In the genomic region with DNA sequence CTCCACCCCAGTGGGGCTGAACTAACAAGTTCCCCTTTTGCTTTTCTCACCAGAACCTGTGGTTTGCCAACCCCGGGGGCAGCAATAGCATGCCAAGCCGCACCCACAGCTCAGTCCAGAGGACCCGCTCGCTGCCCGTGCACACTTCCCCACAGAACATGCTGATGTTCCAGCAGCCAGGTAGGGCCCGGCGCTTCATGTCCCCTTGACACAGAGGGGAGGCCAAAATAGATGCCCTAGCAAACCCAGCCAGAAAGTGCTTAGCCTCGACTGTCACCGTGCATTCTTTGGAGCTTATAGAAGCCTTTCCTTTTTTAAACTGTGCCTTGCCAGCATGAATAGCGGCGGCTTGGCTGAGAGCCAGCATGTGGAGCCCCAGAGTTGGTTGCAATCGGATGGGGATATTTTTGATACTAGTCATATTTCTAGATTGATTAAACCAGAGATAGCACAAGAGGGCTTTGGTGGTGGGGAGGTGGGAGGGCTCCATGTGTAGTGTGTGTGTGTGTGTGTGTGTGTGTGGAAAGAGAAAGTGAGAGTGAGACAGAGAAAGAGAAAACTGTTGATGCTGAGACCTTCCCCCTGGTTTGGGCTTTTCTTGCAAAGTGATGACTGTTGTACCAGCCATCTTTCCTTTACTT, we compare ENCODE assay signal across 8 cellular contexts.
DNase-seq lines count a peak whose midpoint lies in the region; ATAC-seq and TF ChIP-seq lines count a peak whose summit lies in the region.

No MANE protein-coding gene starts in this region.

- H3K27me3 Mint-ChIP-seq in WTC11 (ENCODE audit: low read depth) = no peaks in the 10 kb centered on the region

- H3K4me1 Mint-ChIP-seq in WTC11 = peaks cover 21% of the 10 kb centered on the region

- WGBS in gastroesophageal sphincter (ENCODE audit: low coverage in 1 of 2), 2 donors = 0 to 7% methylated on average over 1 to 3 of the region's 12 CpGs

- no peak overlapping the region for H3K27ac Mint-ChIP-seq in WTC11

- H3K36me3 ChIP-seq in gastroesophageal sphincter = peaks cover 0 to 64% of the 10 kb centered on the region in 2 donors

- H3K4me1 ChIP-seq in gastroesophageal sphincter = peaks cover 0 to 53% (median 23%) of the 10 kb centered on the region in 3 donors

- no peaks in the 10 kb centered on the region for H3K27me3 ChIP-seq in gastroesophageal sphincter

- H3K9me3 Mint-ChIP-seq in WTC11 = no peaks in the 10 kb centered on the region

- TF ChIP-seq CTCF in GM10266 (IDR thresholded peaks at IDR 0.05; ENCODE audit: control insufficient read depth, insufficient read depth, low read depth, missing control alignments) = no peak
- no peak for TF ChIP-seq CTCF in fibroblast of villous mesenchyme (IDR thresholded peaks at IDR 0.05; ENCODE audit: insufficient read depth, low read depth, low read length)
- TF ChIP-seq CTCF in WTC11 (IDR thresholded peaks at IDR 0.05) = no peak
- TF ChIP-seq CTCF in gastroesophageal sphincter (IDR thresholded peaks at IDR 0.05) = no peak

- TF ChIP-seq POLR2A in gastroesophageal sphincter (IDR thresholded peaks at IDR 0.05) = no peak

- H3K4me3 ChIP-seq in fibroblast of villous mesenchyme (ENCODE audit: low read depth, low read length) (no peak overlapping the region), gastroesophageal sphincter (no peak overlapping the region)

- H3K9me3 ChIP-seq in gastroesophageal sphincter = no peaks in the 10 kb centered on the region

- no peak for ATAC-seq in WTC11
- ATAC-seq in gastroesophageal sphincter = no peak

- H3K27ac ChIP-seq in gastroesophageal sphincter = peak overlapping the region in 2 of 4 donors; percentile 61 to 64

- peak; percentile 42 for DNase-seq in GM10266 (ENCODE audit: extremely low spot score)
- DNase-seq in MV-4-11 (lab: John Stamatoyannopoulos, UW) = peak; percentile 79
- DNase-seq in activated CD8-positive, alpha-beta memory T cell treated with anti-CD3 and anti-CD28 coated beads for 48 hours (ENCODE audit: low read depth in 2 of 3, low spot score in 2 of 3) = peak; percentile 45 to 71 (median 65)
- DNase-seq in fibroblast of villous mesenchyme (ENCODE audit: low read depth) = peak; percentile 7
- peak; percentile 76 to 79 for DNase-seq in stimulated activated CD4-positive, alpha-beta T cell treated with anti-CD3 and anti-CD28 coated beads, Interleukin-15, amount 100 ng/mL, for 48 hours (ENCODE audit: low read depth in 2 of 2)
- DNase-seq in HuH-7.5 (ENCODE audit: low spot score) = no peak
- no peak for DNase-seq in WTC11 (ENCODE audit: low spot score)

- TF ChIP-seq EP300 in gastroesophageal sphincter (IDR thresholded peaks at IDR 0.05) = no peak

- POLR2A ChIA-PET in WTC11 (lab: Charles Lee) = no interaction called here

- CTCF ChIA-PET in WTC11 (lab: Charles Lee) = interaction anchor here (1.6 to 6.8 kb wide), 2 partner anchors 29 to 210 kb away, joined by 7 to 138 read pairs; a partner anchor contains a TSS

- no peaks in the 10 kb centered on the region for H3K36me3 Mint-ChIP-seq in WTC11

- H3K4me3 Mint-ChIP-seq in WTC11 = no peak overlapping the region

TF ChIP-seq in WTC11, 78 proteins besides CTCF, POLR2A, EP300 and RAD21:
- no peak for TF ChIP-seq GABPB1 (CRISPR knock-in tag; IDR thresholded peaks at IDR 0.05)
- TF ChIP-seq, protein P1, sequence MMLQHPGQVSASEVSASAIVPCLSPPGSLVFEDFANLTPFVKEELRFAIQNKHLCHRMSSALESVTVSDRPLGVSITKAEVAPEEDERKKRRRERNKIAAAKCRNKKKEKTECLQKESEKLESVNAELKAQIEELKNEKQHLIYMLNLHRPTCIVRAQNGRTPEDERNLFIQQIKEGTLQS (CRISPR knock-in tag; conservative IDR thresholded peaks at IDR 0.05) = no peak
- no peak for TF ChIP-seq MXD4 (CRISPR knock-in tag; IDR thresholded peaks at IDR 0.05; ENCODE audit: borderline replicate concordance)
- TF ChIP-seq NR2C2 (CRISPR knock-in tag; IDR thresholded peaks at IDR 0.05) = no peak
- TF ChIP-seq, protein P2, sequence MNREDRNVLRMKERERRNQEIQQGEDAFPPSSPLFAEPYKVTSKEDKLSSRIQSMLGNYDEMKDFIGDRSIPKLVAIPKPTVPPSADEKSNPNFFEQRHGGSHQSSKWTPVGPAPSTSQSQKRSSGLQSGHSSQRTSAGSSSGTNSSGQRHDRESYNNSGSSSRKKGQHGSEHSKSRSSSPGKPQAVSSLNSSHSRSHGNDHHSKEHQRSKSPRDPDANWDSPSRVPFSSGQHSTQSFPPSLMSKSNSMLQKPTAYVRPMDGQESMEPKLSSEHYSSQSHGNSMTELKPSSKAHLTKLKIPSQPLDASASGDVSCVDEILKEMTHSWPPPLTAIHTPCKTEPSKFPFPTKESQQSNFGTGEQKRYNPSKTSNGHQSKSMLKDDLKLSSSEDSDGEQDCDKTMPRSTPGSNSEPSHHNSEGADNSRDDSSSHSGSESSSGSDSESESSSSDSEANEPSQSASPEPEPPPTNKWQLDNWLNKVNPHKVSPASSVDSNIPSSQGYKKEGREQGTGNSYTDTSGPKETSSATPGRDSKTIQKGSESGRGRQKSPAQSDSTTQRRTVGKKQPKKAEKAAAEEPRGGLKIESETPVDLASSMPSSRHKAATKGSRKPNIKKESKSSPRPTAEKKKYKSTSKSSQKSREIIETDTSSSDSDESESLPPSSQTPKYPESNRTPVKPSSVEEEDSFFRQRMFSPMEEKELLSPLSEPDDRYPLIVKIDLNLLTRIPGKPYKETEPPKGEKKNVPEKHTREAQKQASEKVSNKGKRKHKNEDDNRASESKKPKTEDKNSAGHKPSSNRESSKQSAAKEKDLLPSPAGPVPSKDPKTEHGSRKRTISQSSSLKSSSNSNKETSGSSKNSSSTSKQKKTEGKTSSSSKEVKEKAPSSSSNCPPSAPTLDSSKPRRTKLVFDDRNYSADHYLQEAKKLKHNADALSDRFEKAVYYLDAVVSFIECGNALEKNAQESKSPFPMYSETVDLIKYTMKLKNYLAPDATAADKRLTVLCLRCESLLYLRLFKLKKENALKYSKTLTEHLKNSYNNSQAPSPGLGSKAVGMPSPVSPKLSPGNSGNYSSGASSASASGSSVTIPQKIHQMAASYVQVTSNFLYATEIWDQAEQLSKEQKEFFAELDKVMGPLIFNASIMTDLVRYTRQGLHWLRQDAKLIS (CRISPR knock-in tag; IDR thresholded peaks at IDR 0.05; ENCODE audit: borderline replicate concordance) = no peak
- TF ChIP-seq, protein P3, sequence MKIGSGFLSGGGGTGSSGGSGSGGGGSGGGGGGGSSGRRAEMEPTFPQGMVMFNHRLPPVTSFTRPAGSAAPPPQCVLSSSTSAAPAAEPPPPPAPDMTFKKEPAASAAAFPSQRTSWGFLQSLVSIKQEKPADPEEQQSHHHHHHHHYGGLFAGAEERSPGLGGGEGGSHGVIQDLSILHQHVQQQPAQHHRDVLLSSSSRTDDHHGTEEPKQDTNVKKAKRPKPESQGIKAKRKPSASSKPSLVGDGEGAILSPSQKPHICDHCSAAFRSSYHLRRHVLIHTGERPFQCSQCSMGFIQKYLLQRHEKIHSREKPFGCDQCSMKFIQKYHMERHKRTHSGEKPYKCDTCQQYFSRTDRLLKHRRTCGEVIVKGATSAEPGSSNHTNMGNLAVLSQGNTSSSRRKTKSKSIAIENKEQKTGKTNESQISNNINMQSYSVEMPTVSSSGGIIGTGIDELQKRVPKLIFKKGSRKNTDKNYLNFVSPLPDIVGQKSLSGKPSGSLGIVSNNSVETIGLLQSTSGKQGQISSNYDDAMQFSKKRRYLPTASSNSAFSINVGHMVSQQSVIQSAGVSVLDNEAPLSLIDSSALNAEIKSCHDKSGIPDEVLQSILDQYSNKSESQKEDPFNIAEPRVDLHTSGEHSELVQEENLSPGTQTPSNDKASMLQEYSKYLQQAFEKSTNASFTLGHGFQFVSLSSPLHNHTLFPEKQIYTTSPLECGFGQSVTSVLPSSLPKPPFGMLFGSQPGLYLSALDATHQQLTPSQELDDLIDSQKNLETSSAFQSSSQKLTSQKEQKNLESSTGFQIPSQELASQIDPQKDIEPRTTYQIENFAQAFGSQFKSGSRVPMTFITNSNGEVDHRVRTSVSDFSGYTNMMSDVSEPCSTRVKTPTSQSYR (CRISPR knock-in tag; IDR thresholded peaks at IDR 0.05) = no peak
- no peak for TF ChIP-seq ZNF423 (CRISPR knock-in tag; IDR thresholded peaks at IDR 0.05)
- no peak for TF ChIP-seq CBFB (CRISPR knock-in tag; IDR thresholded peaks at IDR 0.05; ENCODE audit: low read depth)
- no peak for TF ChIP-seq ZNF671 (CRISPR knock-in tag; IDR thresholded peaks at IDR 0.05)
- TF ChIP-seq RORB (CRISPR knock-in tag; IDR thresholded peaks at IDR 0.05) = no peak
- TF ChIP-seq, protein P4, sequence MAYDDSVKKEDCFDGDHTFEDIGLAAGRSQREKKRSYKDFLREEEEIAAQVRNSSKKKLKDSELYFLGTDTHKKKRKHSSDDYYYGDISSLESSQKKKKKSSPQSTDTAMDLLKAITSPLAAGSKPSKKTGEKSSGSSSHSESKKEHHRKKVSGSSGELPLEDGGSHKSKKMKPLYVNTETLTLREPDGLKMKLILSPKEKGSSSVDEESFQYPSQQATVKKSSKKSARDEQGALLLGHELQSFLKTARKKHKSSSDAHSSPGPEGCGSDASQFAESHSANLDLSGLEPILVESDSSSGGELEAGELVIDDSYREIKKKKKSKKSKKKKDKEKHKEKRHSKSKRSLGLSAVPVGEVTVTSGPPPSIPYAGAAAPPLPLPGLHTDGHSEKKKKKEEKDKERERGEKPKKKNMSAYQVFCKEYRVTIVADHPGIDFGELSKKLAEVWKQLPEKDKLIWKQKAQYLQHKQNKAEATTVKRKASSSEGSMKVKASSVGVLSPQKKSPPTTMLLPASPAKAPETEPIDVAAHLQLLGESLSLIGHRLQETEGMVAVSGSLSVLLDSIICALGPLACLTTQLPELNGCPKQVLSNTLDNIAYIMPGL (CRISPR knock-in tag; IDR thresholded peaks at IDR 0.05) = no peak
- no peak for TF ChIP-seq ZNF121 (CRISPR knock-in tag; IDR thresholded peaks at IDR 0.05)
- no peak for TF ChIP-seq CREB1 (CRISPR knock-in tag; IDR thresholded peaks at IDR 0.05)
- TF ChIP-seq, protein P5, sequence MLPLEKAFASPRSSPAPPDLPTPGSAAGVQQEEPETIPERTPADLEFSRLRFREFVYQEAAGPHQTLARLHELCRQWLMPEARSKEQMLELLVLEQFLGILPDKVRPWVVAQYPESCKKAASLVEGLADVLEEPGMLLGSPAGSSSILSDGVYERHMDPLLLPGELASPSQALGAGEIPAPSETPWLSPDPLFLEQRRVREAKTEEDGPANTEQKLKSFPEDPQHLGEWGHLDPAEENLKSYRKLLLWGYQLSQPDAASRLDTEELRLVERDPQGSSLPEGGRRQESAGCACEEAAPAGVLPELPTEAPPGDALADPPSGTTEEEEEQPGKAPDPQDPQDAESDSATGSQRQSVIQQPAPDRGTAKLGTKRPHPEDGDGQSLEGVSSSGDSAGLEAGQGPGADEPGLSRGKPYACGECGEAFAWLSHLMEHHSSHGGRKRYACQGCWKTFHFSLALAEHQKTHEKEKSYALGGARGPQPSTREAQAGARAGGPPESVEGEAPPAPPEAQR (CRISPR knock-in tag; IDR thresholded peaks at IDR 0.05) = no peak

Comparison
In these comparisons a context has a peak if more than half of its experiments do, and no peak if none do; other contexts are left out.
1. DNase-seq: peak in GM10266 (single experiment), MV-4-11 (single experiment), activated CD8-positive, alpha-beta memory T cell treated with anti-CD3 and anti-CD28 coated beads for 48 hours (3 of 3), fibroblast of villous mesenchyme (single experiment) and stimulated activated CD4-positive, alpha-beta T cell treated with anti-CD3 and anti-CD28 coated beads, Interleukin-15, amount 100 ng/mL, for 48 hours (2 of 2); none in HuH-7.5 (single experiment) and WTC11 (single experiment).